23 cellular contexts compared by ENCODE assay signal in the genomic region with DNA sequence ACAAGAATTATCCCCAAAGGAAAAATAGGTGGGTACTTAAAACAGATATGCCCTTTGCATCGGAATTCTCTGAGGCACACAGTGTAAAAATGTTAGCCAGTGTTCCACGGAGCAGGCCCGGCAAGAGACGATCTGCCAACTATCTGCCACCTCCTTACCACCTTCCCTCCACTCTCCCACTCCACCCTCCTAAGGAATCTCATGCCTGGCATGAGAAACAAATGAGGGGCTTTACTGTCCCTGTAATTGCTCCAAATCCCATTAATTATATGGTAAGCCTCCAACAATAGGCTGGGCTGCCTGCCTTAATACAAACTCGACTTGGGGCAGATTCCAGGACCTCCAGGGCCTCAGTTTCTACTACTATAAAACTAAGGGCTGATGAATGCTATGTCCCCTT.
A peak's percentile ranks its signal among the peaks of the same experiment; 100 is the strongest.
DNase-seq lines count a peak whose midpoint lies in the region; ATAC-seq, FAIRE-seq and TF ChIP-seq lines count a peak whose summit lies in the region.
"Had no signal": no experiment of that assay in that cellular context is flagged by ENCODE, and none has a peak within 500 bp of the region (broad histone marks: within the 10 kb centered on the region; RNA-seq: fewer than 3 reads in every experiment).

No MANE protein-coding gene starts in this region.

- H4K20me1 ChIP-seq in neural progenitor cell (ENCODE audit: low read depth), result no peaks in the 10 kb centered on the region

- H3K4me1 Mint-ChIP-seq in neural progenitor cell, result peaks cover 15% of the 10 kb centered on the region

- H3K9ac ChIP-seq in neural progenitor cell, result no peak overlapping the region

- no peak for TF ChIP-seq EP300 in stomach (IDR thresholded peaks at IDR 0.05)

- peaks cover 9% of the 10 kb centered on the region for H3F3A ChIP-seq in neural progenitor cell (ENCODE audit: low read depth)

- H3K36me3 Mint-ChIP-seq in neural progenitor cell, result no peaks in the 10 kb centered on the region
- H3K36me3 Mint-ChIP-seq: CD4-positive, CD25-positive, alpha-beta regulatory T cell had no signal

- no peak overlapping the region for H2AFZ ChIP-seq in neural progenitor cell (replicated peaks)
- H2AFZ ChIP-seq: PC-9 had no signal

- H3K27me3 ChIP-seq in neural progenitor cell (no peaks in the 10 kb centered on the region), stomach (no peaks in the 10 kb centered on the region)

- H3K4me1 ChIP-seq in neural progenitor cell (peaks cover 24% of the 10 kb centered on the region), stomach (peaks cover 0 to 29% (median 11%) of the 10 kb centered on the region in 4 donors)

- TF ChIP-seq POLR2A in stomach (IDR thresholded peaks at IDR 0.05) (no peak), GM12891 (IDR thresholded peaks at IDR 0.05; ENCODE audit: low read depth, low read length) (no peak)

- H3K36me3 ChIP-seq in neural progenitor cell (no peaks in the 10 kb centered on the region), stomach (no peaks in the 10 kb centered on the region)

- no peaks in the 10 kb centered on the region for H3K9me3 Mint-ChIP-seq in neural progenitor cell

- TF ChIP-seq CTCF in neural progenitor cell (IDR thresholded peaks at IDR 0.05) (no peak), stomach (IDR thresholded peaks at IDR 0.05) (no peak)

- no peak overlapping the region for H3K27ac Mint-ChIP-seq in neural progenitor cell
- H3K27ac Mint-ChIP-seq: CD4-positive, CD25-positive, alpha-beta regulatory T cell had no signal

- no peak overlapping the region for H3K4me3 ChIP-seq in neural progenitor cell
- H3K4me3 ChIP-seq in stomach, result no peak overlapping the region
- H3K4me3 ChIP-seq: PC-9 had no signal

- peak overlapping the region; percentile 19 for H3K27ac ChIP-seq in epithelial cell of prostate
- no peak overlapping the region for H3K27ac ChIP-seq in neural progenitor cell
- no peak overlapping the region for H3K27ac ChIP-seq in stomach
- H3K27ac ChIP-seq: PC-9 had no signal

- peak overlapping the region; percentile 55 for H3K4me2 ChIP-seq in neural progenitor cell
- H3K4me2 ChIP-seq: PC-9 had no signal

- intact Hi-C loops in stomach (cut with DNase I; ENCODE audit: low total_unique reads), result no loop called here

- no peak for FAIRE-seq in GM12891 (lab: Jason Lieb, UNC)
- FAIRE-seq: GM12892, GM18507, GM19239 had no signal

- no peak overlapping the region for H3K4me3 Mint-ChIP-seq in neural progenitor cell
- H3K4me3 Mint-ChIP-seq: CD4-positive, CD25-positive, alpha-beta regulatory T cell had no signal

- ATAC-seq in GM21423 (IDR thresholded peaks at IDR 0.05; ENCODE audit: unreplicated experiment), result no peak
- ATAC-seq in GM18511 (IDR thresholded peaks at IDR 0.05; ENCODE audit: unreplicated experiment), result no peak

- H3K79me2 ChIP-seq in neural progenitor cell (ENCODE audit: low read depth), result no peaks in the 10 kb centered on the region

- no peaks in the 10 kb centered on the region for H3K9me3 ChIP-seq in neural progenitor cell (ENCODE audit: low read depth)
- H3K9me3 ChIP-seq in stomach, result no peaks in the 10 kb centered on the region

- WGBS in stomach, 5 donors, result 63 to 87% (median 77%) methylated on average over 5 of the region's 5 CpGs

- H3K27me3 Mint-ChIP-seq in neural progenitor cell (ENCODE audit: insufficient read depth, low read depth), result peaks cover 10% of the 10 kb centered on the region

- DNase-seq in NCI-H82 treated with DMSO at 0.1 percent for 48 hours (lab: John Stamatoyannopoulos, UW; ENCODE audit: unreplicated experiment) (peak; percentile 24), epithelial cell of prostate (ENCODE audit: low read depth, low spot score) (no peak), neural progenitor cell (ENCODE audit: low spot score) (peak; percentile 80), stomach (peak; percentile 10), GM12891 (ENCODE audit: insufficient read length, low spot score) (no peak), cortex of kidney (lab: John Stamatoyannopoulos, UW) (no peak)
- DNase-seq: CD4-positive, CD25-positive, alpha-beta regulatory T cell; Karpas-422; MV-4-11; NCI-H1105 treated with DMSO at 0.1 percent for 48 hours; NCI-H1694; NCI-H2081 treated with DMSO at 0.1 percent for 48 hours; NCI-H2171 treated with DMSO at 0.1 percent for 48 hours; NCI-H446; NCI-H526 treated with DMSO at 0.1 percent for 48 hours; PC-9; RPMI8226; SHP77 had no signal

TF ChIP-seq in GM12891, 5 proteins besides CTCF, POLR2A, EP300 and RAD21:
- no peak for TF ChIP-seq PAX5 (IDR thresholded peaks at IDR 0.05; ENCODE audit: insufficient read depth, low read length, severe bottlenecking)

Comparison
In these comparisons a context has a peak if more than half of its experiments do, and no peak if none do; other contexts are left out.
1. DNase-seq: peak in NCI-H82 treated with DMSO at 0.1 percent for 48 hours (single experiment), neural progenitor cell (single experiment) and stomach (single experiment); none in epithelial cell of prostate (single experiment), GM12891 (single experiment) and cortex of kidney (single experiment).